Comparison of ENCODE assay signal across 9 cellular contexts in the genomic region with DNA sequence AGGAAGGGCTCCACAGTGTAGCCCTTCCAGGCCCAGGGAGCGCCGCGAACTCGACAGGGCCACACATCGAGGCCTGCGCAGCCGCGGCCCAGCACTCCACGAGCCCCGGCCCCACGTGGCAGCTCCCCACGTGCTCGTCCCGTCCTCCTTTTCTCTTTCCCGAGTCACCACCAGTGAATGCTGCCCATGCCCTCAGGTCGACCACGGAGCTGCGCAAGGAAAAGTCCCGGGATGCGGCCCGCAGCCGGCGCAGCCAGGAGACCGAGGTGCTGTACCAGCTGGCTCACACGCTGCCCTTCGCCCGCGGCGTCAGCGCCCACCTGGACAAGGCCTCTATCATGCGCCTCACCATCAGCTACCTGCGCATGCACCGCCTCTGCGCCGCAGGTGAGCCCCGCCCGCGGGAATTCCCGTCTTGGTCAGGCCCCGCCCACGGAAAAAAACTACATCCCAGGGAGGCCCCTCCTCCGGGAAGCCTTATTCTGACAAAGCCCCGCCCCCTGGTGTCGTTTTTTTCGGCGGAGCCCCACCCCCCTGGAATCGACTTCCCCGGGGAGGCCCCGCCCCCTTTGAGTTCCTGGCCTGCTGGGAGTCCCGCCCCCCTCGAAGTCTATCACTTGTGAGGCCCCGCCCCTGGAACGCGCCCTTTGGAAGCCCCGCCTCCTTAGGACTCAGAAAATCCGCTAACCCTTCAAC. TPM values are rescaled to one million over a fixed set of nuclear protein-coding genes. Genes with fewer than 3 reads are reported as not detected.
DNase-seq lines count a peak whose midpoint lies in the region; ATAC-seq and TF ChIP-seq lines count a peak whose summit lies in the region.
"Had no signal": no experiment of that assay in that cellular context is flagged by ENCODE, and none has a peak within 500 bp of the region (broad histone marks: within the 10 kb centered on the region; RNA-seq: fewer than 3 reads in every experiment).

No MANE protein-coding gene starts in this region.

- ATAC-seq in GM18502 (IDR thresholded peaks at IDR 0.05; ENCODE audit: poor library complexity, unreplicated experiment) = no peak

- peaks cover 5% of the 10 kb centered on the region for H3K27me3 Mint-ChIP-seq in activated CD4-positive, alpha-beta T cell treated with anti-CD3 and anti-CD28 coated beads, Interleukin-2, amount 10 ng/mL, durations not matched to agents 7 days and 5 days
- no peaks in the 10 kb centered on the region for H3K27me3 Mint-ChIP-seq in type B pancreatic cell

- TF ChIP-seq CTCF in lower leg skin (IDR thresholded peaks at IDR 0.05) (no peak), type B pancreatic cell (conservative IDR thresholded peaks at IDR 0.05) (no peak)

- POLR2A ChIA-PET in activated CD4-positive, alpha-beta T cell treated with anti-CD3 and anti-CD28 coated beads, Interleukin-2, amount 10 ng/mL, durations not matched to agents 7 days and 5 days (lab: Charles Lee) = no interaction called here

- H3K36me3 ChIP-seq in duodenal mucosa (ENCODE audit: control insufficient read depth in 1 of 2, insufficient read depth in 2 of 2, low read length in 2 of 2) = no peaks in the 10 kb centered on the region

- DNase-seq in activated CD4-positive, alpha-beta T cell treated with anti-CD3 and anti-CD28 coated beads, Interleukin-2, amount 50 U/mL, for 1 hour = peak; percentile 5
- no peak for DNase-seq in activated CD4-positive, alpha-beta T cell treated with anti-CD3 and anti-CD28 coated beads, Interleukin-2, amount 10 ng/mL, durations not matched to agents 7 days and 5 days
- peak; percentile 50 to 92 for DNase-seq in lower leg skin (ENCODE audit: low spot score in 2 of 2)
- DNase-seq in type B pancreatic cell (ENCODE audit: extremely low spot score, unreplicated experiment) = peak; percentile 80
- DNase-seq in NCI-H1417 treated with DMSO at 0.1 percent for 48 hours (lab: John Stamatoyannopoulos, UW) = no peak
- no peak for DNase-seq in GDM1 (lab: John Stamatoyannopoulos, UW)

- no peaks in the 10 kb centered on the region for H3K4me1 Mint-ChIP-seq in activated CD4-positive, alpha-beta T cell treated with anti-CD3 and anti-CD28 coated beads, Interleukin-2, amount 10 ng/mL, durations not matched to agents 7 days and 5 days
- H3K4me1 Mint-ChIP-seq in type B pancreatic cell (ENCODE audit: unreplicated experiment) = peaks cover 24% of the 10 kb centered on the region

- H3K9me3 Mint-ChIP-seq in activated CD4-positive, alpha-beta T cell treated with anti-CD3 and anti-CD28 coated beads, Interleukin-2, amount 10 ng/mL, durations not matched to agents 7 days and 5 days = peaks cover 12% of the 10 kb centered on the region
- H3K9me3 Mint-ChIP-seq in type B pancreatic cell = peaks cover 13% of the 10 kb centered on the region

- H3K9me3 ChIP-seq in duodenal mucosa (ENCODE audit: control insufficient read depth in 1 of 2, low read length in 2 of 2) = peaks cover 0 to 7% of the 10 kb centered on the region in 2 donors

- H3K27me3 ChIP-seq in duodenal mucosa (ENCODE audit: control insufficient read depth in 1 of 2, insufficient read depth in 2 of 2, low read length in 2 of 2) = no peaks in the 10 kb centered on the region

- 46 to 51% methylated on average over 49 to 51 of the region's 56 CpGs for WGBS in lower leg skin, 2 donors

- H3K4me3 Mint-ChIP-seq in activated CD4-positive, alpha-beta T cell treated with anti-CD3 and anti-CD28 coated beads, Interleukin-2, amount 10 ng/mL, durations not matched to agents 7 days and 5 days = no peak overlapping the region
- peak overlapping the region; percentile 76 for H3K4me3 Mint-ChIP-seq in type B pancreatic cell

- H3K27ac Mint-ChIP-seq in activated CD4-positive, alpha-beta T cell treated with anti-CD3 and anti-CD28 coated beads, Interleukin-2, amount 10 ng/mL, durations not matched to agents 7 days and 5 days = no peak overlapping the region
- peak overlapping the region; percentile 73 for H3K27ac Mint-ChIP-seq in type B pancreatic cell

- H3K36me3 Mint-ChIP-seq in activated CD4-positive, alpha-beta T cell treated with anti-CD3 and anti-CD28 coated beads, Interleukin-2, amount 10 ng/mL, durations not matched to agents 7 days and 5 days (ENCODE audit: low read depth) = no peaks in the 10 kb centered on the region
- H3K36me3 Mint-ChIP-seq in type B pancreatic cell = peaks cover 34% of the 10 kb centered on the region

- intact Hi-C loops in lower leg skin (cut with DNase I; ENCODE audit: low total_unique reads) = no loop called here

- CTCF ChIA-PET in activated CD4-positive, alpha-beta T cell treated with anti-CD3 and anti-CD28 coated beads, Interleukin-2, amount 10 ng/mL, durations not matched to agents 7 days and 5 days (lab: Charles Lee) = no interaction called here

- no peak overlapping the region for H3K27ac ChIP-seq in duodenal mucosa (ENCODE audit: low read depth, low read length)
- H3K27ac ChIP-seq: KMS-11 had no signal

- peak overlapping the region; percentile 40 to 42 for H3K4me3 ChIP-seq in duodenal mucosa (ENCODE audit: low read depth in 1 of 2, low read length in 2 of 2)
- H3K4me3 ChIP-seq in lower leg skin (ENCODE audit: low read depth, poor library complexity, severe bottlenecking) = no peak overlapping the region

- peaks cover 28 to 31% of the 10 kb centered on the region in 2 donors for H3K4me1 ChIP-seq in duodenal mucosa (ENCODE audit: control insufficient read depth in 1 of 2, insufficient read depth in 2 of 2, low read length in 2 of 2)

- no peak for TF ChIP-seq POLR2A in lower leg skin (IDR thresholded peaks at IDR 0.05)

- peak overlapping the region; percentile 31 to 38 for H3K9ac ChIP-seq in duodenal mucosa (ENCODE audit: low read depth in 1 of 2, low read length in 2 of 2)
- H3K9ac ChIP-seq: KMS-11 had no signal

RNA-seq across cellular contexts. Expression of gene HIF3A, which starts 7.0 kb away (rescaled TPM):
- not detected for total RNA-seq in activated CD4-positive, alpha-beta T cell treated with anti-CD3 and anti-CD28 coated beads, Interleukin-2, amount 10 ng/mL, durations not matched to agents 7 days and 5 days
- total RNA-seq in lower leg skin (10 to 100 TPM in 3 of 4 donors, 1 to 10 TPM in 1; 7.7 to 28.3 (median 16.6) TPM), type B pancreatic cell (ENCODE audit: low replicate concordance) (46.1 and 62.4 TPM in 2 replicates)

RNA-seq across cellular contexts. Expression of gene PPP5C, which starts 43.0 kb away (rescaled TPM):
- 100 to 1,000 TPM; 101 to 102 TPM for total RNA-seq in activated CD4-positive, alpha-beta T cell treated with anti-CD3 and anti-CD28 coated beads, Interleukin-2, amount 10 ng/mL, durations not matched to agents 7 days and 5 days
- total RNA-seq in lower leg skin (10 to 100 TPM; 32.0 to 63.1 (median 48.4) TPM), type B pancreatic cell (ENCODE audit: low replicate concordance) (68.3 and 99.5 TPM in 2 replicates)

Comparison
In these comparisons a context has a peak if more than half of its experiments do, and no peak if none do; other contexts are left out.
1. DNase-seq: peak in activated CD4-positive, alpha-beta T cell treated with anti-CD3 and anti-CD28 coated beads, Interleukin-2, amount 50 U/mL, for 1 hour (single experiment), lower leg skin (2 of 2) and type B pancreatic cell (single experiment); none in activated CD4-positive, alpha-beta T cell treated with anti-CD3 and anti-CD28 coated beads, Interleukin-2, amount 10 ng/mL, durations not matched to agents 7 days and 5 days (single experiment), NCI-H1417 treated with DMSO at 0.1 percent for 48 hours (single experiment) and GDM1 (single experiment).
2. RNA of gene HIF3A, which starts 7.0 kb away (total RNA-seq): 46.1 to 62.4 TPM in type B pancreatic cell and 7.7 to 28.3 TPM in lower leg skin; not detected in activated CD4-positive, alpha-beta T cell treated with anti-CD3 and anti-CD28 coated beads, Interleukin-2, amount 10 ng/mL, durations not matched to agents 7 days and 5 days; every median in the first group is over 4 times any median in the second.